11 cellular contexts compared by ENCODE assay signal in the genomic region with DNA sequence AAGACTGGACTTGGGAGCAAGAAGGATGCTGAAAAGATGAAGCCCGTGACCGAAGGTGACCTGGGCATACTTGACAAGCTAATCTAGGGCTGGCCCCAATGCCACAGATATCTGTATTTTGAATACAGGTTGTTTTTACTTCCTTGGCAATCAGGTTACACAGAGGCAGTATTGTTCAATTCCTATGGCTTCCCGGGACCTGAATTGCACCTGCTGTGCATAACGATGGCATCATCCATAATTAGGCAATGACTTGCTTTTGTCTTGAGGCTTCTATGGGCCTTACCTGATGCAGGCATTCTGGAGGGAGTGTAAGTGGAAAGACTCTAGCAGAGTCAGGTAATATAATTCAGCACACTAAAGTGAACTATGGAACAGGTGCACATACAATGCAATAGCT.
DNase-seq lines count a peak whose midpoint lies in the region; ATAC-seq and TF ChIP-seq lines count a peak whose summit lies in the region.
"Had no signal": no experiment of that assay in that cellular context is flagged by ENCODE, and none has a peak within 500 bp of the region (broad histone marks: within the 10 kb centered on the region; RNA-seq: fewer than 3 reads in every experiment).

No MANE protein-coding gene starts in this region.

- H3K27ac ChIP-seq in MM.1S (ENCODE audit: low read length) (no peak overlapping the region), lower lobe of right lung (no peak overlapping the region)
- H3K27ac ChIP-seq: gastrocnemius medialis, right atrium auricular region had no signal

- H3K4me1 ChIP-seq in MM.1S (ENCODE audit: low read length) (no peaks in the 10 kb centered on the region), lower lobe of right lung (no peaks in the 10 kb centered on the region)
- H3K4me1 ChIP-seq: gastrocnemius medialis, right atrium auricular region had no signal

- H3K9ac ChIP-seq in MM.1S (ENCODE audit: low read length), result no peak overlapping the region

- H3K79me2 ChIP-seq in MM.1S (ENCODE audit: low read length), result no peaks in the 10 kb centered on the region

- H3K4me3 ChIP-seq in MM.1S (ENCODE audit: low read length) (no peak overlapping the region), lower lobe of right lung (no peak overlapping the region)
- H3K4me3 ChIP-seq: gastrocnemius medialis, right atrium auricular region had no signal

- no peaks in the 10 kb centered on the region for H3F3A ChIP-seq in MM.1S (ENCODE audit: insufficient read depth, low read length)

- H3K27me3 ChIP-seq in MM.1S (replicated peaks; ENCODE audit: insufficient read depth, low read length), result no peaks in the 10 kb centered on the region
- H3K27me3 ChIP-seq in lower lobe of right lung (ENCODE audit: low read depth), result no peaks in the 10 kb centered on the region
- H3K27me3 ChIP-seq: gastrocnemius medialis, right atrium auricular region had no signal

- H3K9me3 ChIP-seq in MM.1S (replicated peaks; ENCODE audit: insufficient read depth, low read length) (no peaks in the 10 kb centered on the region), lower lobe of right lung (no peaks in the 10 kb centered on the region)
- H3K9me3 ChIP-seq: gastrocnemius medialis, right atrium auricular region had no signal

- DNase-seq in MM.1S, result peak; percentile 17
- peak; percentile 57 for DNase-seq in NCI-H748 treated with DMSO at 0.1 percent for 48 hours (lab: John Stamatoyannopoulos, UW)
- DNase-seq in kidney tubule cell (ENCODE audit: low spot score), result peak; percentile 6
- DNase-seq in activated CD4-positive, alpha-beta T cell treated with anti-CD3 and anti-CD28 coated beads for 4 hours, result no peak
- no peak for DNase-seq in lower lobe of right lung
- DNase-seq: aorta, gastrocnemius medialis had no signal

- intact Hi-C loops in lower lobe of right lung (cut with DNase I), result no loop called here

- H3K4me2 ChIP-seq in MM.1S (ENCODE audit: low read depth, low read length), result no peak overlapping the region

- no peaks in the 10 kb centered on the region for H3K36me3 ChIP-seq in MM.1S (replicated peaks; ENCODE audit: insufficient read depth, low read length)
- no peaks in the 10 kb centered on the region for H3K36me3 ChIP-seq in lower lobe of right lung
- H3K36me3 ChIP-seq: gastrocnemius medialis, right atrium auricular region had no signal

- no peak for TF ChIP-seq CTCF in MM.1S (IDR thresholded peaks at IDR 0.05; ENCODE audit: low read length)
- TF ChIP-seq CTCF in lower lobe of right lung (IDR thresholded peaks at IDR 0.05), result no peak

- H4K20me1 ChIP-seq in MM.1S (ENCODE audit: insufficient read depth, low read length), result no peaks in the 10 kb centered on the region

- ATAC-seq in GM18909 (IDR thresholded peaks at IDR 0.05; ENCODE audit: poor library complexity, unreplicated experiment) (peak; percentile 13), HG02852 (IDR thresholded peaks at IDR 0.05; ENCODE audit: unreplicated experiment) (no peak), GM21737 (IDR thresholded peaks at IDR 0.05; ENCODE audit: unreplicated experiment) (no peak), lower lobe of right lung (no peak)
- ATAC-seq: gastrocnemius medialis had no signal

- H3K9me2 ChIP-seq in MM.1S (replicated peaks; ENCODE audit: insufficient read depth, low read length), result no peaks in the 10 kb centered on the region

- H2AFZ ChIP-seq in MM.1S (ENCODE audit: low read length), result no peak overlapping the region

Comparison
In these comparisons a context has a peak if more than half of its experiments do, and no peak if none do; other contexts are left out.
1. DNase-seq: peak in MM.1S (single experiment), NCI-H748 treated with DMSO at 0.1 percent for 48 hours (single experiment) and kidney tubule cell (single experiment); none in activated CD4-positive, alpha-beta T cell treated with anti-CD3 and anti-CD28 coated beads for 4 hours (0 of 2) and lower lobe of right lung (single experiment).